In genomic region chr7:70884809-70885208, GRCh38 we compare ENCODE assay signal across 1 cellular context.
TF ChIP-seq lines count a peak whose summit lies in the region.

No MANE protein-coding gene starts in this region.

TF ChIP-seq in WTC11, 78 proteins besides CTCF, POLR2A, EP300 and RAD21 (continued from another document):
- TF ChIP-seq AR (CRISPR knock-in tag; IDR thresholded peaks at IDR 0.05) (no peak), ZNF671 (CRISPR knock-in tag; IDR thresholded peaks at IDR 0.05) (no peak), OVOL2 (CRISPR knock-in tag; IDR thresholded peaks at IDR 0.05; ENCODE audit: borderline replicate concordance) (no peak), GRHL2 (CRISPR knock-in tag; IDR thresholded peaks at IDR 0.05; ENCODE audit: insufficient replicate concordance, severe bottlenecking) (no peak), ZNF317 (CRISPR knock-in tag; IDR thresholded peaks at IDR 0.05; ENCODE audit: borderline replicate concordance, low read depth) (no peak), NR2C2 (CRISPR knock-in tag; IDR thresholded peaks at IDR 0.05) (no peak), USF1 (CRISPR knock-in tag; IDR thresholded peaks at IDR 0.05) (no peak), ZNF232 (CRISPR knock-in tag; IDR thresholded peaks at IDR 0.05) (no peak)
TF ChIP-seq in WTC11: peak in this region for 0.
